15 cellular contexts compared by ENCODE assay signal in genomic region chr2:101274142-101274541, GRCh38. TPM values are rescaled to one million over a fixed set of nuclear protein-coding genes. Genes with fewer than 3 reads are reported as not detected.
DNase-seq lines count a peak whose midpoint lies in the region; ATAC-seq and TF ChIP-seq lines count a peak whose summit lies in the region.
"Had no signal": no experiment of that assay in that cellular context is flagged by ENCODE, and none has a peak within 500 bp of the region (broad histone marks: within the 10 kb centered on the region; RNA-seq: fewer than 3 reads in every experiment).

No MANE protein-coding gene starts in this region.

- no peak overlapping the region for H3K4me3 ChIP-seq in CD4-positive, CD25-positive, alpha-beta regulatory T cell (ENCODE audit: low read depth, low read length)
- H3K4me3 ChIP-seq in CD8-positive, alpha-beta memory T cell (ENCODE audit: low read length) = no peak overlapping the region
- no peak overlapping the region for H3K4me3 ChIP-seq in tibial nerve
- H3K4me3 ChIP-seq: GM23338 had no signal

- no peak for TF ChIP-seq CTCF in tibial nerve (IDR thresholded peaks at IDR 0.05)

- H3K4me1 Mint-ChIP-seq in activated CD8-positive, alpha-beta memory T cell treated with anti-CD3 and anti-CD28 coated beads, Interleukin-2, amount 10 ng/mL, durations not matched to agents 7 days and 5 days = peaks cover 45% of the 10 kb centered on the region
- H3K4me1 Mint-ChIP-seq in CD4-positive, CD25-positive, alpha-beta regulatory T cell = peaks cover 13 to 53% (median 36%) of the 10 kb centered on the region in 4 donors
- H3K4me1 Mint-ChIP-seq in CD8-positive, alpha-beta memory T cell = peaks cover 29 to 51% (median 49%) of the 10 kb centered on the region in 3 donors
- H3K4me1 Mint-ChIP-seq in effector memory CD8-positive, alpha-beta T cell (ENCODE audit: low read depth in 2 of 2) = peaks cover 12 to 27% of the 10 kb centered on the region in 2 donors
- H3K4me1 Mint-ChIP-seq in T-cell = peaks cover 22 to 46% (median 42%) of the 10 kb centered on the region in 3 donors
- H3K4me1 Mint-ChIP-seq: GM23338 had no signal

- H3K36me3 Mint-ChIP-seq in activated CD8-positive, alpha-beta memory T cell treated with anti-CD3 and anti-CD28 coated beads, Interleukin-2, amount 10 ng/mL, durations not matched to agents 7 days and 5 days = peaks cover 68% of the 10 kb centered on the region
- peaks cover 41% of the 10 kb centered on the region for H3K36me3 Mint-ChIP-seq in CD4-positive, CD25-positive, alpha-beta regulatory T cell
- peaks cover 6 to 85% (median 13%) of the 10 kb centered on the region in 3 donors for H3K36me3 Mint-ChIP-seq in CD8-positive, alpha-beta memory T cell
- peaks cover 93% of the 10 kb centered on the region for H3K36me3 Mint-ChIP-seq in effector memory CD8-positive, alpha-beta T cell (ENCODE audit: insufficient read depth)
- peaks cover 44% of the 10 kb centered on the region for H3K36me3 Mint-ChIP-seq in T-cell

- WGBS in tibial nerve, 2 donors = 89 to 91% methylated on average over 5 of the region's 5 CpGs

- H3K4me3 Mint-ChIP-seq in activated CD8-positive, alpha-beta memory T cell treated with anti-CD3 and anti-CD28 coated beads, Interleukin-2, amount 10 ng/mL, durations not matched to agents 7 days and 5 days = no peak overlapping the region
- H3K4me3 Mint-ChIP-seq in CD4-positive, CD25-positive, alpha-beta regulatory T cell = no peak overlapping the region
- peak overlapping the region in 1 of 7 donors; percentile 32 for H3K4me3 Mint-ChIP-seq in CD8-positive, alpha-beta memory T cell
- no peak overlapping the region for H3K4me3 Mint-ChIP-seq in effector memory CD8-positive, alpha-beta T cell
- no peak overlapping the region for H3K4me3 Mint-ChIP-seq in T-cell
- H3K4me3 Mint-ChIP-seq: GM23338 had no signal

- DNase-seq in activated CD8-positive, alpha-beta memory T cell treated with anti-CD3 and anti-CD28 coated beads, Interleukin-2, amount 10 ng/mL, durations not matched to agents 7 days and 5 days = no peak
- DNase-seq in activated CD8-positive, alpha-beta memory T cell treated with anti-CD3 and anti-CD28 coated beads, Interleukin-2, amount 50 U/mL, for 4 hours = no peak
- no peak for DNase-seq in CD4-positive, CD25-positive, alpha-beta regulatory T cell
- no peak for DNase-seq in CD8-positive, alpha-beta memory T cell
- no peak for DNase-seq in effector memory CD8-positive, alpha-beta T cell
- DNase-seq in tibial nerve (ENCODE audit: low spot score in 2 of 2) (no peak), COLO668 (lab: John Stamatoyannopoulos, UW; ENCODE audit: unreplicated experiment) (no peak), T-cell (no peak)
- DNase-seq: AML-193, IMR-90, Kasumi-1, NCI-H1105 treated with DMSO at 0.1 percent for 48 hours, NCI-H187, NCI-H446 had no signal

- POLR2A ChIA-PET in CD8-positive, alpha-beta memory T cell (lab: Charles Lee) = no interaction called here
- POLR2A ChIA-PET in T-cell (lab: Charles Lee) = interaction anchor here in 1 of 2 donors (0.6 to 0.7 kb wide), 3 partner anchors 29 to 64 kb away, joined by 3 to 6 read pairs (median 4); no protein-coding TSS in a partner anchor

- H3K27ac Mint-ChIP-seq in activated CD8-positive, alpha-beta memory T cell treated with anti-CD3 and anti-CD28 coated beads, Interleukin-2, amount 10 ng/mL, durations not matched to agents 7 days and 5 days = peak overlapping the region; percentile 40
- peak overlapping the region in 2 of 3 donors; percentile 18 to 23 for H3K27ac Mint-ChIP-seq in CD4-positive, CD25-positive, alpha-beta regulatory T cell
- peak overlapping the region in 6 of 8 donors; percentile 12 to 71 (median 41) for H3K27ac Mint-ChIP-seq in CD8-positive, alpha-beta memory T cell
- peak overlapping the region; percentile 52 to 66 for H3K27ac Mint-ChIP-seq in effector memory CD8-positive, alpha-beta T cell
- peak overlapping the region in 1 of 2 donors; percentile 45 for H3K27ac Mint-ChIP-seq in T-cell
- H3K27ac Mint-ChIP-seq: GM23338 had no signal

- H3K36me3 ChIP-seq in CD4-positive, CD25-positive, alpha-beta regulatory T cell (ENCODE audit: control insufficient read depth, insufficient read depth, low read length) = peaks cover 75% of the 10 kb centered on the region
- peaks cover 39% of the 10 kb centered on the region for H3K36me3 ChIP-seq in CD8-positive, alpha-beta memory T cell (ENCODE audit: insufficient read depth, low read length)
- H3K36me3 ChIP-seq in tibial nerve = peaks cover 0 to 78% (median 7%) of the 10 kb centered on the region in 3 donors

- H3K9me3 Mint-ChIP-seq in activated CD8-positive, alpha-beta memory T cell treated with anti-CD3 and anti-CD28 coated beads, Interleukin-2, amount 10 ng/mL, durations not matched to agents 7 days and 5 days (ENCODE audit: low read depth) = no peaks in the 10 kb centered on the region
- H3K9me3 Mint-ChIP-seq in CD4-positive, CD25-positive, alpha-beta regulatory T cell = no peaks in the 10 kb centered on the region
- no peaks in the 10 kb centered on the region for H3K9me3 Mint-ChIP-seq in CD8-positive, alpha-beta memory T cell
- no peaks in the 10 kb centered on the region for H3K9me3 Mint-ChIP-seq in effector memory CD8-positive, alpha-beta T cell
- no peaks in the 10 kb centered on the region for H3K9me3 Mint-ChIP-seq in T-cell
- H3K9me3 Mint-ChIP-seq: GM23338 had no signal

- no peak for TF ChIP-seq EP300 in tibial nerve (IDR thresholded peaks at IDR 0.05)

- ATAC-seq in activated CD8-positive, alpha-beta memory T cell treated with anti-CD3 and anti-CD28 coated beads, Interleukin-2, amount 10 ng/mL, durations not matched to agents 7 days and 5 days = no peak
- no peak for ATAC-seq in CD4-positive, CD25-positive, alpha-beta regulatory T cell (ENCODE audit: low read depth in 2 of 2)
- no peak for ATAC-seq in effector memory CD8-positive, alpha-beta T cell (replicated peaks)
- ATAC-seq in T-cell (replicated peaks in 1 of 4) = no peak
- ATAC-seq: GM23338 had no signal

- TF ChIP-seq POLR2A in tibial nerve (IDR thresholded peaks at IDR 0.05) = no peak

- CTCF ChIA-PET in activated CD8-positive, alpha-beta memory T cell treated with anti-CD3 and anti-CD28 coated beads, Interleukin-2, amount 10 ng/mL, durations not matched to agents 7 days and 5 days (lab: Charles Lee) = no interaction called here
- CTCF ChIA-PET in CD8-positive, alpha-beta memory T cell (lab: Charles Lee) = interaction anchor here (1.0 kb wide), 1 partner anchor 114 kb away, joined by 3 read pairs; the partner anchor contains the start of gene CREG2
- CTCF ChIA-PET in T-cell (lab: Charles Lee) = interaction anchor here in 1 of 2 donors (0.7 kb wide), 1 partner anchor 693 kb away, joined by 3 read pairs; no protein-coding TSS in a partner anchor

- no peaks in the 10 kb centered on the region for H3K27me3 Mint-ChIP-seq in activated CD8-positive, alpha-beta memory T cell treated with anti-CD3 and anti-CD28 coated beads, Interleukin-2, amount 10 ng/mL, durations not matched to agents 7 days and 5 days
- H3K27me3 Mint-ChIP-seq in CD4-positive, CD25-positive, alpha-beta regulatory T cell = no peaks in the 10 kb centered on the region
- H3K27me3 Mint-ChIP-seq in CD8-positive, alpha-beta memory T cell = no peaks in the 10 kb centered on the region
- no peaks in the 10 kb centered on the region for H3K27me3 Mint-ChIP-seq in effector memory CD8-positive, alpha-beta T cell
- no peaks in the 10 kb centered on the region for H3K27me3 Mint-ChIP-seq in T-cell

- H3K9me3 ChIP-seq in CD4-positive, CD25-positive, alpha-beta regulatory T cell (ENCODE audit: control insufficient read depth in 2 of 2, low read length in 2 of 2) = no peaks in the 10 kb centered on the region
- no peaks in the 10 kb centered on the region for H3K9me3 ChIP-seq in CD8-positive, alpha-beta memory T cell (ENCODE audit: low read length)
- H3K9me3 ChIP-seq in tibial nerve = no peaks in the 10 kb centered on the region

- H3K27me3 ChIP-seq in CD4-positive, CD25-positive, alpha-beta regulatory T cell (ENCODE audit: control insufficient read depth, insufficient read depth, low read length) = no peaks in the 10 kb centered on the region
- no peaks in the 10 kb centered on the region for H3K27me3 ChIP-seq in CD8-positive, alpha-beta memory T cell (ENCODE audit: insufficient read depth, low read length, poor library complexity, severe bottlenecking)
- H3K27me3 ChIP-seq in tibial nerve = no peaks in the 10 kb centered on the region

- H3K27ac ChIP-seq in CD4-positive, CD25-positive, alpha-beta regulatory T cell (ENCODE audit: insufficient read depth, low read length, poor library complexity, severe bottlenecking) = no peak overlapping the region
- H3K27ac ChIP-seq in CD8-positive, alpha-beta memory T cell (ENCODE audit: low read depth, low read length) = no peak overlapping the region
- H3K27ac ChIP-seq in tibial nerve = no peak overlapping the region

- H3K4me1 ChIP-seq in CD4-positive, CD25-positive, alpha-beta regulatory T cell (ENCODE audit: control insufficient read depth, insufficient read depth, low read length, poor library complexity, severe bottlenecking) = peaks cover 18% of the 10 kb centered on the region
- H3K4me1 ChIP-seq in CD8-positive, alpha-beta memory T cell (ENCODE audit: insufficient read depth, low read length) = peaks cover 12% of the 10 kb centered on the region
- peaks cover 0 to 4% (median 0%) of the 10 kb centered on the region in 4 donors for H3K4me1 ChIP-seq in tibial nerve

RNA-seq across cellular contexts. Expression of gene CNOT11, which starts 21.5 kb away (rescaled TPM):
- 10 to 100 TPM; 57.4 to 71.9 TPM for total RNA-seq in activated CD8-positive, alpha-beta memory T cell treated with anti-CD3 and anti-CD28 coated beads, Interleukin-2, amount 10 ng/mL, durations not matched to agents 7 days and 5 days
- 63.8 TPM for total RNA-seq in CD4-positive, CD25-positive, alpha-beta regulatory T cell
- 10 to 100 TPM; 68.6 to 76.2 (median 69.4) TPM for polyA plus RNA-seq in CD4-positive, CD25-positive, alpha-beta regulatory T cell
- 10 to 100 TPM; 60.9 to 67.4 TPM for total RNA-seq in CD8-positive, alpha-beta memory T cell
- 70.0 TPM for polyA plus RNA-seq in CD8-positive, alpha-beta memory T cell
- 10 to 100 TPM; 17.5 to 29.9 (median 19.6) TPM for total RNA-seq in tibial nerve
- total RNA-seq in T-cell = 10 to 100 TPM; 45.8 to 52.5 (median 50.7) TPM

RNA-seq across cellular contexts. Expression of gene RNF149, which starts 34.4 kb away (rescaled TPM):
- 100 to 1,000 TPM in 1 of 2 experiments, 10 to 100 TPM in 1; 72.3 to 100 TPM for total RNA-seq in activated CD8-positive, alpha-beta memory T cell treated with anti-CD3 and anti-CD28 coated beads, Interleukin-2, amount 10 ng/mL, durations not matched to agents 7 days and 5 days
- total RNA-seq in CD4-positive, CD25-positive, alpha-beta regulatory T cell = 221 TPM
- polyA plus RNA-seq in CD4-positive, CD25-positive, alpha-beta regulatory T cell = 10 to 100 TPM; 84.4 to 97.3 (median 90.9) TPM
- 10 to 100 TPM; 43.4 TPM for total RNA-seq in CD8-positive, alpha-beta memory T cell
- 87.6 TPM for polyA plus RNA-seq in CD8-positive, alpha-beta memory T cell
- total RNA-seq in tibial nerve (100 to 1,000 TPM in 1 of 4 donors, 10 to 100 TPM in 3; 61.0 to 108 (median 67.3) TPM), T-cell (100 to 1,000 TPM; 114 to 139 (median 123) TPM)
